26 cellular contexts compared by ENCODE assay signal in genomic region chr22:33766056-33766455, GRCh38.
"Had no signal": no experiment of that assay in that cellular context is flagged by ENCODE, and none has a peak within 500 bp of the region (broad histone marks: within the 10 kb centered on the region; RNA-seq: fewer than 3 reads in every experiment).

No MANE protein-coding gene starts in this region.

- ATAC-seq: activated CD4-positive, alpha-beta T cell treated with anti-CD3 and anti-CD28 coated beads for 36 hours; activated CD4-positive, CD25-positive, alpha-beta regulatory T cell treated with anti-CD3 and anti-CD28 coated beads, Interleukin-2, amount 50 U/mL, for 24 hours; activated CD8-positive, alpha-beta T cell treated with anti-CD3 and anti-CD28 coated beads, Interleukin-2, amount 10 ng/mL, durations not matched to agents 7 days and 5 days; activated naive CD4-positive, alpha-beta T cell treated with anti-CD3 and anti-CD28 coated beads, Interleukin-2, amount 50 U/mL, for 72 hours; activated T-cell treated with anti-CD3 and anti-CD28 coated beads, Interleukin-2, amount 50 U/mL, for 4 hours; body of pancreas; Panc1 had no signal

- DNase-seq: activated CD4-positive, alpha-beta T cell treated with anti-CD3 and anti-CD28 coated beads for 36 hours; activated CD4-positive, alpha-beta T cell treated with anti-CD3 and anti-CD28 coated beads, Interleukin-2, amount 10 ng/mL, durations not matched to agents 7 days and 5 days; activated CD4-positive, alpha-beta T cell treated with anti-CD3 and anti-CD28 coated beads, Interleukin-2, amount 50 U/mL, for 48 hours; activated CD8-positive, alpha-beta T cell treated with anti-CD3 and anti-CD28 coated beads, Interleukin-2, amount 10 ng/mL, durations not matched to agents 7 days and 5 days; activated gamma-delta T cell treated with Interleukin-2 at 50 U/mL for 16 hours; activated naive CD4-positive, alpha-beta T cell treated with anti-CD3 and anti-CD28 coated beads for 36 hours; activated T-cell treated with anti-CD3 and anti-CD28 coated beads for 4 hours; activated T-cell treated with anti-CD3 and anti-CD28 coated beads, Interleukin-2, amount 50 U/mL, for 4 hours; adrenal gland; body of pancreas; KG1; MM.1S; NCI-H1092 treated with DMSO at 0.1 percent for 48 hours; NCI-H1417; NCI-H146; NCI-H187 treated with DMSO at 0.1 percent for 48 hours; NCI-H2081; NCI-H345; NCI-H526 treated with DMSO at 0.1 percent for 48 hours; NCI-H774; SHP77; SJCRH30; T1000 had no signal
